Comparison of ENCODE assay signal across 9 cellular contexts in genomic region chr7:82805527-82805960, GRCh38.
DNase-seq lines count a peak whose midpoint lies in the region; FAIRE-seq and TF ChIP-seq lines count a peak whose summit lies in the region.
"Had no signal": no experiment of that assay in that cellular context is flagged by ENCODE, and none has a peak within 500 bp of the region (broad histone marks: within the 10 kb centered on the region; RNA-seq: fewer than 3 reads in every experiment).

No MANE protein-coding gene starts in this region.

- DNase-seq in HFFc6 (peak; percentile 81), RCC 7860 (ENCODE audit: low spot score) (peak; percentile 96), epithelial cell of esophagus (ENCODE audit: low read depth) (peak; percentile 88), retinal pigment epithelial cell (ENCODE audit: low read depth) (peak; percentile 62), ovary (no peak), mesothelial cell of epicardium (ENCODE audit: low spot score in 2 of 2, unreplicated experiment in 2 of 2) (no peak), NCI-H524 treated with DMSO at 0.1 percent for 48 hours (lab: John Stamatoyannopoulos, UW) (no peak), NCI-H1694 treated with DMSO at 0.1 percent for 48 hours (lab: John Stamatoyannopoulos, UW) (no peak)
- DNase-seq: activated CD4-positive, alpha-beta memory T cell treated with anti-CD3 and anti-CD28 coated beads, Interleukin-2, amount 10 ng/mL, durations not matched to agents 7 days and 5 days had no signal

- H3K36me3 Mint-ChIP-seq in HFFc6 (ENCODE audit: low read depth) (no peaks in the 10 kb centered on the region), mesothelial cell of epicardium (no peaks in the 10 kb centered on the region)

- H3K4me3 Mint-ChIP-seq in HFFc6 (peak overlapping the region; percentile 83), mesothelial cell of epicardium (no peak overlapping the region)
- H3K4me3 Mint-ChIP-seq: activated CD4-positive, alpha-beta memory T cell treated with anti-CD3 and anti-CD28 coated beads, Interleukin-2, amount 10 ng/mL, durations not matched to agents 7 days and 5 days had no signal

- no peaks in the 10 kb centered on the region for H3K36me3 ChIP-seq in ovary

- H3K27ac Mint-ChIP-seq in HFFc6 (peak overlapping the region; percentile 72), mesothelial cell of epicardium (no peak overlapping the region)
- H3K27ac Mint-ChIP-seq: activated CD4-positive, alpha-beta memory T cell treated with anti-CD3 and anti-CD28 coated beads, Interleukin-2, amount 10 ng/mL, durations not matched to agents 7 days and 5 days had no signal

- peak; percentile 97 for FAIRE-seq in RCC 7860 (lab: Jason Lieb, UNC)

- no peak overlapping the region for H3K27ac ChIP-seq in ovary

- H3K27me3 Mint-ChIP-seq in HFFc6 (ENCODE audit: insufficient read depth) (no peaks in the 10 kb centered on the region), mesothelial cell of epicardium (ENCODE audit: low read depth) (no peaks in the 10 kb centered on the region)
- H3K27me3 Mint-ChIP-seq: activated CD4-positive, alpha-beta memory T cell treated with anti-CD3 and anti-CD28 coated beads, Interleukin-2, amount 10 ng/mL, durations not matched to agents 7 days and 5 days had no signal

- H3K4me1 ChIP-seq in ovary (ENCODE audit: insufficient read depth) = no peaks in the 10 kb centered on the region

- TF ChIP-seq POLR2A in ovary (IDR thresholded peaks at IDR 0.05) = no peak

- H3K4me3 ChIP-seq in epithelial cell of esophagus (ENCODE audit: low read length) (no peak overlapping the region), retinal pigment epithelial cell (ENCODE audit: low read length) (peak overlapping the region; percentile 13), ovary (no peak overlapping the region)

- TF ChIP-seq EP300 in ovary (IDR thresholded peaks at IDR 0.05) = no peak

- intact Hi-C loops in ovary (cut with DNase I) = no loop called here

- no peaks in the 10 kb centered on the region for H3K27me3 ChIP-seq in ovary

- H3K9me3 Mint-ChIP-seq in HFFc6 (no peaks in the 10 kb centered on the region), mesothelial cell of epicardium (no peaks in the 10 kb centered on the region)
- H3K9me3 Mint-ChIP-seq: activated CD4-positive, alpha-beta memory T cell treated with anti-CD3 and anti-CD28 coated beads, Interleukin-2, amount 10 ng/mL, durations not matched to agents 7 days and 5 days had no signal

- no peaks in the 10 kb centered on the region for H3K9me3 ChIP-seq in ovary

- WGBS in ovary, 3 donors = 40 to 58% (median 44%) methylated on average over 5 of the region's 5 CpGs

- no peak for TF ChIP-seq CTCF in HFFc6 (IDR thresholded peaks at IDR 0.05)
- no peak for TF ChIP-seq CTCF in epithelial cell of esophagus (IDR thresholded peaks at IDR 0.05; ENCODE audit: insufficient read depth, low read depth, low read length, missing control alignments)
- TF ChIP-seq CTCF in retinal pigment epithelial cell (conservative IDR thresholded peaks at IDR 0.05; ENCODE audit: low read depth, low read length) = no peak
- TF ChIP-seq CTCF in ovary (IDR thresholded peaks at IDR 0.05) = no peak
- no peak for TF ChIP-seq CTCF in mesothelial cell of epicardium (IDR thresholded peaks at IDR 0.05; ENCODE audit: unreplicated experiment)

- peaks cover 44% of the 10 kb centered on the region for H3K4me1 Mint-ChIP-seq in HFFc6 (ENCODE audit: low read depth)
- H3K4me1 Mint-ChIP-seq in mesothelial cell of epicardium = peaks cover under 1% of the 10 kb centered on the region
- H3K4me1 Mint-ChIP-seq: activated CD4-positive, alpha-beta memory T cell treated with anti-CD3 and anti-CD28 coated beads, Interleukin-2, amount 10 ng/mL, durations not matched to agents 7 days and 5 days had no signal

Comparison
In these comparisons a context has a peak if more than half of its experiments do, and no peak if none do; other contexts are left out.
1. DNase-seq: peak in HFFc6 (single experiment), RCC 7860 (single experiment), epithelial cell of esophagus (single experiment) and retinal pigment epithelial cell (single experiment); none in ovary (0 of 5), mesothelial cell of epicardium (0 of 2), NCI-H524 treated with DMSO at 0.1 percent for 48 hours (single experiment) and NCI-H1694 treated with DMSO at 0.1 percent for 48 hours (single experiment).